In the genomic region with DNA sequence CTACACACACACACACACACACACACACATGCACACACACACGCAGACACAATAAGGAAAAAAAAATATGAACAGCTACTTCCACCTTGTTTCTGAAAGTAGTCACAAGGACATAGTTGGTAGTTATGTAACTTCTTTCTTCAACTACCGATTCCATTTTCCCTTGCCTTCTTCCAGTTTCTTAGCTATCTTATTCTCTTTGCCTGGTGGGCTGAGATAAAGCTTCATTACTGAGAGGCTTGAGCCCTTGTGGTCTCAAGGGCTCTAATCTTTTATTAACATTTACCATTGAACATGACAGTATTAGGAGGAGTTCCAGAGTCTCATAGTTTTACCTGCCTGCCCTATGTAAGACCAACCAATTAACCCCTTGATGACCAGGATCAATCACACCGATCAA, we compare ENCODE assay signal across 1 cellular context.
TF ChIP-seq lines count a peak whose summit lies in the region.

No MANE protein-coding gene starts in this region.

TF ChIP-seq in K562, 482 proteins besides CTCF, POLR2A, EP300 and RAD21 (continued from another document and continues in another):
- TF ChIP-seq SP2 (IDR thresholded peaks at IDR 0.05; ENCODE audit: extremely low read depth, low read depth, low read length, poor library complexity, severe bottlenecking) (no peak), SETDB1 (IDR thresholded peaks at IDR 0.05; ENCODE audit: low read length) (no peak), ZNF316 (IDR thresholded peaks at IDR 0.05) (no peak), MYC (IDR thresholded peaks at IDR 0.05; ENCODE audit: low read depth, low read length) (no peak), MYC (CRISPR knock-in tag; IDR thresholded peaks at IDR 0.05; ENCODE audit: borderline replicate concordance, low read depth) (no peak), PCBP1 (IDR thresholded peaks at IDR 0.05; ENCODE audit: low read depth, low read length, poor library complexity, severe bottlenecking) (no peak), CREM (IDR thresholded peaks at IDR 0.05; ENCODE audit: low read depth) (no peak; the same call in 1 of the 2 replicates), ZNF584 (CRISPR knock-in tag; IDR thresholded peaks at IDR 0.05; ENCODE audit: low read depth) (no peak), MAFF (IDR thresholded peaks at IDR 0.05; ENCODE audit: low read length) (no peak), MAFG (tag; conservative IDR thresholded peaks at IDR 0.05) (no peak), GATAD2A (IDR thresholded peaks at IDR 0.05) (0 out of 2 replicates have a peak, but pooled peaks have one; percentile 35), BCL6 (CRISPR knock-in tag; IDR thresholded peaks at IDR 0.05) (no peak), THRAP3 (IDR thresholded peaks at IDR 0.05; ENCODE audit: borderline replicate concordance) (no peak), PRMT5 (CRISPR knock-in tag; IDR thresholded peaks at IDR 0.05) (no peak), TEAD2 (tag; IDR thresholded peaks at IDR 0.05) (no peak), CBX2 (IDR thresholded peaks at IDR 0.05; ENCODE audit: insufficient read depth, low read length, poor library complexity, severe bottlenecking) (no peak), TRIM28 (IDR thresholded peaks at IDR 0.05) (0 out of 2 replicates have a peak, but pooled peaks have one; percentile 45), STAG1 (CRISPR knock-in tag; IDR thresholded peaks at IDR 0.05; ENCODE audit: borderline replicate concordance) (no peak), MIER1 (IDR thresholded peaks at IDR 0.05; ENCODE audit: low read depth) (no peak), TEAD4 (IDR thresholded peaks at IDR 0.05; ENCODE audit: low read length) (peak; percentile 95), TEAD4 (CRISPR knock-in tag; IDR thresholded peaks at IDR 0.05; ENCODE audit: borderline replicate concordance) (no peak), MTA1 (IDR thresholded peaks at IDR 0.05; ENCODE audit: borderline replicate concordance) (peak; percentile 45; the same call in 1 of the 2 replicates), CCNT2 (IDR thresholded peaks at IDR 0.05; ENCODE audit: borderline replicate concordance, extremely low read depth, insufficient read length, low read depth, low read length) (no peak), ETV1 (tag; conservative IDR thresholded peaks at IDR 0.05; ENCODE audit: low read depth) (no peak), HNRNPLL (IDR thresholded peaks at IDR 0.05; ENCODE audit: low read depth, low read length, poor library complexity, severe bottlenecking) (no peak), CEBPB (tag; IDR thresholded peaks at IDR 0.05) (peak; percentile 33; the same call in 1 of the 2 replicates), SNRNP70 (optimal IDR thresholded peaks at IDR 0.05; ENCODE audit: low read depth, low read length) (no peak), GTF2A2 (tag; IDR thresholded peaks at IDR 0.05) (no peak), ZNF778 (CRISPR knock-in tag; IDR thresholded peaks at IDR 0.05) (no peak), NFIX (CRISPR knock-in tag; IDR thresholded peaks at IDR 0.05; ENCODE audit: low read depth) (no peak), RBM34 (IDR thresholded peaks at IDR 0.05; ENCODE audit: borderline replicate concordance, insufficient read depth, low read length) (no peak), SMARCE1 (IDR thresholded peaks at IDR 0.05) (peak; percentile 80), ZNF436 (CRISPR knock-in tag; IDR thresholded peaks at IDR 0.05) (no peak), SMAD1 (IDR thresholded peaks at IDR 0.05; ENCODE audit: low read depth, low read length, partially characterized antibody) (no peak), NR3C1 (CRISPR knock-in tag; IDR thresholded peaks at IDR 0.05) (no peak), NR2C1 (IDR thresholded peaks at IDR 0.05) (no peak), NR2C1 (tag; IDR thresholded peaks at IDR 0.05) (no peak), FOXM1 (IDR thresholded peaks at IDR 0.05; ENCODE audit: low read depth) (peak; percentile 76), FOXM1 (CRISPR knock-in tag; IDR thresholded peaks at IDR 0.05; ENCODE audit: low read depth) (no peak), ZNF57 (CRISPR knock-in tag; IDR thresholded peaks at IDR 0.05) (no peak)
- TF ChIP-seq, protein P1, sequence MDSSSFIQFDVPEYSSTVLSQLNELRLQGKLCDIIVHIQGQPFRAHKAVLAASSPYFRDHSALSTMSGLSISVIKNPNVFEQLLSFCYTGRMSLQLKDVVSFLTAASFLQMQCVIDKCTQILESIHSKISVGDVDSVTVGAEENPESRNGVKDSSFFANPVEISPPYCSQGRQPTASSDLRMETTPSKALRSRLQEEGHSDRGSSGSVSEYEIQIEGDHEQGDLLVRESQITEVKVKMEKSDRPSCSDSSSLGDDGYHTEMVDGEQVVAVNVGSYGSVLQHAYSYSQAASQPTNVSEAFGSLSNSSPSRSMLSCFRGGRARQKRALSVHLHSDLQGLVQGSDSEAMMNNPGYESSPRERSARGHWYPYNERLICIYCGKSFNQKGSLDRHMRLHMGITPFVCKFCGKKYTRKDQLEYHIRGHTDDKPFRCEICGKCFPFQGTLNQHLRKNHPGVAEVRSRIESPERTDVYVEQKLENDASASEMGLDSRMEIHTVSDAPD (CRISPR knock-in tag; IDR thresholded peaks at IDR 0.05), result no peak
- TF ChIP-seq, protein P2, sequence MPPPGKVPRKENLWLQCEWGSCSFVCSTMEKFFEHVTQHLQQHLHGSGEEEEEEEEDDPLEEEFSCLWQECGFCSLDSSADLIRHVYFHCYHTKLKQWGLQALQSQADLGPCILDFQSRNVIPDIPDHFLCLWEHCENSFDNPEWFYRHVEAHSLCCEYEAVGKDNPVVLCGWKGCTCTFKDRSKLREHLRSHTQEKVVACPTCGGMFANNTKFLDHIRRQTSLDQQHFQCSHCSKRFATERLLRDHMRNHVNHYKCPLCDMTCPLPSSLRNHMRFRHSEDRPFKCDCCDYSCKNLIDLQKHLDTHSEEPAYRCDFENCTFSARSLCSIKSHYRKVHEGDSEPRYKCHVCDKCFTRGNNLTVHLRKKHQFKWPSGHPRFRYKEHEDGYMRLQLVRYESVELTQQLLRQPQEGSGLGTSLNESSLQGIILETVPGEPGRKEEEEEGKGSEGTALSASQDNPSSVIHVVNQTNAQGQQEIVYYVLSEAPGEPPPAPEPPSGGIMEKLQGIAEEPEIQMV (tag; conservative IDR thresholded peaks at IDR 0.05; ENCODE audit: low read depth), result no peak
- TF ChIP-seq, protein P3, sequence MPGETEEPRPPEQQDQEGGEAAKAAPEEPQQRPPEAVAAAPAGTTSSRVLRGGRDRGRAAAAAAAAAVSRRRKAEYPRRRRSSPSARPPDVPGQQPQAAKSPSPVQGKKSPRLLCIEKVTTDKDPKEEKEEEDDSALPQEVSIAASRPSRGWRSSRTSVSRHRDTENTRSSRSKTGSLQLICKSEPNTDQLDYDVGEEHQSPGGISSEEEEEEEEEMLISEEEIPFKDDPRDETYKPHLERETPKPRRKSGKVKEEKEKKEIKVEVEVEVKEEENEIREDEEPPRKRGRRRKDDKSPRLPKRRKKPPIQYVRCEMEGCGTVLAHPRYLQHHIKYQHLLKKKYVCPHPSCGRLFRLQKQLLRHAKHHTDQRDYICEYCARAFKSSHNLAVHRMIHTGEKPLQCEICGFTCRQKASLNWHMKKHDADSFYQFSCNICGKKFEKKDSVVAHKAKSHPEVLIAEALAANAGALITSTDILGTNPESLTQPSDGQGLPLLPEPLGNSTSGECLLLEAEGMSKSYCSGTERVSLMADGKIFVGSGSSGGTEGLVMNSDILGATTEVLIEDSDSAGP (CRISPR knock-in tag; IDR thresholded peaks at IDR 0.05), result no peak
- TF ChIP-seq, protein P4, sequence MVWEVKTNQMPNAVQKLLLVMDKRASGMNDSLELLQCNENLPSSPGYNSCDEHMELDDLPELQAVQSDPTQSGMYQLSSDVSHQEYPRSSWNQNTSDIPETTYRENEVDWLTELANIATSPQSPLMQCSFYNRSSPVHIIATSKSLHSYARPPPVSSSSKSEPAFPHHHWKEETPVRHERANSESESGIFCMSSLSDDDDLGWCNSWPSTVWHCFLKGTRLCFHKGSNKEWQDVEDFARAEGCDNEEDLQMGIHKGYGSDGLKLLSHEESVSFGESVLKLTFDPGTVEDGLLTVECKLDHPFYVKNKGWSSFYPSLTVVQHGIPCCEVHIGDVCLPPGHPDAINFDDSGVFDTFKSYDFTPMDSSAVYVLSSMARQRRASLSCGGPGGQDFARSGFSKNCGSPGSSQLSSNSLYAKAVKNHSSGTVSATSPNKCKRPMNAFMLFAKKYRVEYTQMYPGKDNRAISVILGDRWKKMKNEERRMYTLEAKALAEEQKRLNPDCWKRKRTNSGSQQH (CRISPR knock-in tag; IDR thresholded peaks at IDR 0.05), result no peak
- TF ChIP-seq, protein P5, sequence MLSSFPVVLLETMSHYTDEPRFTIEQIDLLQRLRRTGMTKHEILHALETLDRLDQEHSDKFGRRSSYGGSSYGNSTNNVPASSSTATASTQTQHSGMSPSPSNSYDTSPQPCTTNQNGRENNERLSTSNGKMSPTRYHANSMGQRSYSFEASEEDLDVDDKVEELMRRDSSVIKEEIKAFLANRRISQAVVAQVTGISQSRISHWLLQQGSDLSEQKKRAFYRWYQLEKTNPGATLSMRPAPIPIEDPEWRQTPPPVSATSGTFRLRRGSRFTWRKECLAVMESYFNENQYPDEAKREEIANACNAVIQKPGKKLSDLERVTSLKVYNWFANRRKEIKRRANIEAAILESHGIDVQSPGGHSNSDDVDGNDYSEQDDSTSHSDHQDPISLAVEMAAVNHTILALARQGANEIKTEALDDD (IDR thresholded peaks at IDR 0.05), result peak; percentile 76
- TF ChIP-seq, protein P6, sequence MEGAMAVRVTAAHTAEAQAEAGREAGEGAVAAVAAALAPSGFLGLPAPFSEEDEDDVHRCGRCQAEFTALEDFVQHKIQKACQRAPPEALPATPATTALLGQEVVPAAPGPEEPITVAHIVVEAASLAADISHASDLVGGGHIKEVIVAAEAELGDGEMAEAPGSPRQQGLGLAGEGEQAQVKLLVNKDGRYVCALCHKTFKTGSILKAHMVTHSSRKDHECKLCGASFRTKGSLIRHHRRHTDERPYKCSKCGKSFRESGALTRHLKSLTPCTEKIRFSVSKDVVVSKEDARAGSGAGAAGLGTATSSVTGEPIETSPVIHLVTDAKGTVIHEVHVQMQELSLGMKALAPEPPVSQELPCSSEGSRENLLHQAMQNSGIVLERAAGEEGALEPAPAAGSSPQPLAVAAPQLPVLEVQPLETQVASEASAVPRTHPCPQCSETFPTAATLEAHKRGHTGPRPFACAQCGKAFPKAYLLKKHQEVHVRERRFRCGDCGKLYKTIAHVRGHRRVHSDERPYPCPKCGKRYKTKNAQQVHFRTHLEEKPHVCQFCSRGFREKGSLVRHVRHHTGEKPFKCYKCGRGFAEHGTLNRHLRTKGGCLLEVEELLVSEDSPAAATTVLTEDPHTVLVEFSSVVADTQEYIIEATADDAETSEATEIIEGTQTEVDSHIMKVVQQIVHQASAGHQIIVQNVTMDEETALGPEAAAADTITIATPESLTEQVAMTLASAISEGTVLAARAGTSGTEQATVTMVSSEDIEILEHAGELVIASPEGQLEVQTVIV (CRISPR knock-in tag; IDR thresholded peaks at IDR 0.05; ENCODE audit: borderline replicate concordance), result no peak
- TF ChIP-seq, protein P7, sequence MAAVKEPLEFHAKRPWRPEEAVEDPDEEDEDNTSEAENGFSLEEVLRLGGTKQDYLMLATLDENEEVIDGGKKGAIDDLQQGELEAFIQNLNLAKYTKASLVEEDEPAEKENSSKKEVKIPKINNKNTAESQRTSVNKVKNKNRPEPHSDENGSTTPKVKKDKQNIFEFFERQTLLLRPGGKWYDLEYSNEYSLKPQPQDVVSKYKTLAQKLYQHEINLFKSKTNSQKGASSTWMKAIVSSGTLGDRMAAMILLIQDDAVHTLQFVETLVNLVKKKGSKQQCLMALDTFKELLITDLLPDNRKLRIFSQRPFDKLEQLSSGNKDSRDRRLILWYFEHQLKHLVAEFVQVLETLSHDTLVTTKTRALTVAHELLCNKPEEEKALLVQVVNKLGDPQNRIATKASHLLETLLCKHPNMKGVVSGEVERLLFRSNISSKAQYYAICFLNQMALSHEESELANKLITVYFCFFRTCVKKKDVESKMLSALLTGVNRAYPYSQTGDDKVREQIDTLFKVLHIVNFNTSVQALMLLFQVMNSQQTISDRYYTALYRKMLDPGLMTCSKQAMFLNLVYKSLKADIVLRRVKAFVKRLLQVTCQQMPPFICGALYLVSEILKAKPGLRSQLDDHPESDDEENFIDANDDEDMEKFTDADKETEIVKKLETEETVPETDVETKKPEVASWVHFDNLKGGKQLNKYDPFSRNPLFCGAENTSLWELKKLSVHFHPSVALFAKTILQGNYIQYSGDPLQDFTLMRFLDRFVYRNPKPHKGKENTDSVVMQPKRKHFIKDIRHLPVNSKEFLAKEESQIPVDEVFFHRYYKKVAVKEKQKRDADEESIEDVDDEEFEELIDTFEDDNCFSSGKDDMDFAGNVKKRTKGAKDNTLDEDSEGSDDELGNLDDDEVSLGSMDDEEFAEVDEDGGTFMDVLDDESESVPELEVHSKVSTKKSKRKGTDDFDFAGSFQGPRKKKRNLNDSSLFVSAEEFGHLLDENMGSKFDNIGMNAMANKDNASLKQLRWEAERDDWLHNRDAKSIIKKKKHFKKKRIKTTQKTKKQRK (IDR thresholded peaks at IDR 0.05; ENCODE audit: borderline replicate concordance, low read depth, low read length), result no peak
- TF ChIP-seq, protein P8, sequence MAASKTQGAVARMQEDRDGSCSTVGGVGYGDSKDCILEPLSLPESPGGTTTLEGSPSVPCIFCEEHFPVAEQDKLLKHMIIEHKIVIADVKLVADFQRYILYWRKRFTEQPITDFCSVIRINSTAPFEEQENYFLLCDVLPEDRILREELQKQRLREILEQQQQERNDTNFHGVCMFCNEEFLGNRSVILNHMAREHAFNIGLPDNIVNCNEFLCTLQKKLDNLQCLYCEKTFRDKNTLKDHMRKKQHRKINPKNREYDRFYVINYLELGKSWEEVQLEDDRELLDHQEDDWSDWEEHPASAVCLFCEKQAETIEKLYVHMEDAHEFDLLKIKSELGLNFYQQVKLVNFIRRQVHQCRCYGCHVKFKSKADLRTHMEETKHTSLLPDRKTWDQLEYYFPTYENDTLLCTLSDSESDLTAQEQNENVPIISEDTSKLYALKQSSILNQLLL (CRISPR knock-in tag; IDR thresholded peaks at IDR 0.05; ENCODE audit: borderline replicate concordance), result no peak
- TF ChIP-seq, protein P9, sequence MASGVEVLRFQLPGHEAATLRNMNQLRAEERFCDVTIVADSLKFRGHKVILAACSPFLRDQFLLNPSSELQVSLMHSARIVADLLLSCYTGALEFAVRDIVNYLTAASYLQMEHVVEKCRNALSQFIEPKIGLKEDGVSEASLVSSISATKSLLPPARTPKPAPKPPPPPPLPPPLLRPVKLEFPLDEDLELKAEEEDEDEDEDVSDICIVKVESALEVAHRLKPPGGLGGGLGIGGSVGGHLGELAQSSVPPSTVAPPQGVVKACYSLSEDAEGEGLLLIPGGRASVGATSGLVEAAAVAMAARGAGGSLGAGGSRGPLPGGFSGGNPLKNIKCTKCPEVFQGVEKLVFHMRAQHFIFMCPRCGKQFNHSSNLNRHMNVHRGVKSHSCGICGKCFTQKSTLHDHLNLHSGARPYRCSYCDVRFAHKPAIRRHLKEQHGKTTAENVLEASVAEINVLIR (CRISPR knock-in tag; IDR thresholded peaks at IDR 0.05), result no peak
